8 cellular contexts compared by ENCODE assay signal in the genomic region with DNA sequence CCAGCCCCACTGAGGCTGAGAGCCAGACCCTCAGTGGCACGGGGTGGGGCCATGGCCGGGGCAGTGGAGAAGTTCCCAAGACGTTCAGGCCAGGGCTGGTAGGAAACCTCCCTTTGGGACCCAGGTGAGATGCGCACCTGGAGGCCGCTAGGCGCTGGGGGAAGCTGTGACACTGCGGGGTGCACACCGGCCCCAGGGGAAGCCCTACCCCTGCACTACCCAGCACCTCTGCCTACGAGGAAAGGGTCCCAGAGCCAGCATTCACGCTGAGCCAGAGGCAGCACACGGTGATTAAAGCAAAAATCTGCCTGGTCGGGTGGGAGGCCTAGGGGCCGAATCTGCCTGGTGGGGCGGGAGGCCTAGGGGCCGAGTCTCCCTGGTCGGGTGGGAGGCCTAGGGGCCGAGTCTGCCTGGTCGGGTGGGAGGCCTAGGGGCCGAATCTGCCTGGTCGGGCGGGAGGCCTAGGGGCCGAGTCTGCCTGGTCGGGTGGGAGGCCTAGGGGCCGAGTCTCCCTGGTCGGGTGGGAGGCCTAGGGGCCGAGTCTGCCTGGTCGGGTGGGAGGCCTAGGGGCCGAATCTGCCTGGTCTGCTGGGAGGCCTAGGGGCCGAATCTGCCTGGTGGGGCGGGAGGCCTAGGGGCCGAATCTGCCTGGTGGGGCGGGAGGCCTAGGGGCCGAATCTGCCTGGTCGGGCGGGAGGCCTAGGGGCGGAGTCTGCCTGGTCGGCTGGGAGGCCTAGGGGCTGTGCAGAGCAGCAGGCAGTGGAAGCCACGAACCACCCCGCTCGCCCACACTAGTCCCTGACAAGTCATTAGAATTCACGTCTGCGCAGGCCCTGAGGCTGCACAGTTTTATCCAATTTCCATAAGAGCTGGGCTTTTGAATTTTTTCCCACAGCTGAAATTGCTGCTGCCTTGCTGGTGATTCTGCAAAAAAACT. TPM values are rescaled to one million over a fixed set of nuclear protein-coding genes. Genes with fewer than 3 reads are reported as not detected.
DNase-seq lines count a peak whose midpoint lies in the region; TF ChIP-seq lines count a peak whose summit lies in the region.
"Not testable (repeated sequence)": the region's sequence is repeated elsewhere in the genome, so short reads cannot be mapped to it uniquely, and the experiment has no call there.

No MANE protein-coding gene starts in this region.

- H3K79me2 ChIP-seq in hepatocyte = not testable (repeated sequence)

- H3K27ac Mint-ChIP-seq in HFFc6 (peak overlapping the region; percentile 42), nephron progenitor cell (peak overlapping the region; percentile 72)
- H3K27ac Mint-ChIP-seq in activated T-cell treated with anti-CD3 and anti-CD28 coated beads, Interleukin-2, amount 50 U/mL, for 24 hours = not testable (repeated sequence)

- H3K4me1 Mint-ChIP-seq in HFFc6 (ENCODE audit: low read depth) (peaks cover 39% of the 10 kb centered on the region), nephron progenitor cell (peaks cover 51% of the 10 kb centered on the region)
- H3K4me1 Mint-ChIP-seq in activated T-cell treated with anti-CD3 and anti-CD28 coated beads, Interleukin-2, amount 50 U/mL, for 24 hours (ENCODE audit: low read depth) = peaks cover 35% of the 10 kb centered on the region

- peaks cover 34% of the 10 kb centered on the region for H3K4me1 ChIP-seq in hepatocyte (ENCODE audit: insufficient read depth)
- peaks cover 0 to 18% (median 6%) of the 10 kb centered on the region in 6 donors for H3K4me1 ChIP-seq in spleen

- H2AFZ ChIP-seq in hepatocyte = peak overlapping the region; percentile 45

- peaks cover 33% of the 10 kb centered on the region for H3K36me3 Mint-ChIP-seq in HFFc6 (ENCODE audit: low read depth)
- not testable (repeated sequence) for H3K36me3 Mint-ChIP-seq in activated T-cell treated with anti-CD3 and anti-CD28 coated beads, Interleukin-2, amount 50 U/mL, for 24 hours (ENCODE audit: low read depth); nephron progenitor cell (ENCODE audit: low read depth)

- H3K9me3 ChIP-seq in hepatocyte (ENCODE audit: low read depth); spleen: not testable (repeated sequence)

- not testable (repeated sequence) for H3K4me3 ChIP-seq in hepatocyte, spleen

- WGBS in hepatocyte (ENCODE audit: low lambda C conversion rate, missing lambda C conversion rate) = 44% methylated on average over 25 of the region's 42 CpGs
- WGBS in spleen, 5 donors = 57 to 84% (median 82%) methylated on average over 9 to 42 of the region's 42 CpGs

- peak; percentile 83 for DNase-seq in CMK (ENCODE audit: low read depth)
- not testable (repeated sequence) for DNase-seq in HFFc6
- DNase-seq in NOMO-1 treated with dmso at 0.1 percent for 144 hours (lab: John Stamatoyannopoulos, UW; ENCODE audit: unreplicated experiment) = peak; percentile 44
- DNase-seq in activated T-cell treated with anti-CD3 and anti-CD28 coated beads, Interleukin-2, amount 50 U/mL, for 24 hours = peak; percentile 28
- peak; percentile 60 for DNase-seq in epidermal melanocyte (ENCODE audit: insufficient read length, low spot score)
- peak; percentile 83 for DNase-seq in hepatocyte (ENCODE audit: low spot score)
- peak; percentile 81 for DNase-seq in nephron progenitor cell
- peak; percentile 85 for DNase-seq in spleen

- intact Hi-C loops in spleen (cut with DNase I; ENCODE audit: low total_unique reads) = not testable (repeated sequence)

- H3K4me2 ChIP-seq in hepatocyte = peak overlapping the region; percentile 59

- H3K27me3 ChIP-seq in hepatocyte; spleen (replicated peaks in 1 of 7): not testable (repeated sequence)

- not testable (repeated sequence) for H4K20me1 ChIP-seq in hepatocyte (ENCODE audit: insufficient read depth, poor library complexity, severe bottlenecking)

- not testable (repeated sequence) for H3K4me3 Mint-ChIP-seq in HFFc6; activated T-cell treated with anti-CD3 and anti-CD28 coated beads, Interleukin-2, amount 50 U/mL, for 24 hours; nephron progenitor cell

- H3K9me2 ChIP-seq in hepatocyte (replicated peaks; ENCODE audit: insufficient read depth) = not testable (repeated sequence)

- TF ChIP-seq POLR2A in spleen (IDR thresholded peaks at IDR 0.05) = not testable (repeated sequence)

- not testable (repeated sequence) for H3K36me3 ChIP-seq in hepatocyte (replicated peaks; ENCODE audit: insufficient read depth, low read depth); spleen

- H3K27me3 Mint-ChIP-seq in HFFc6 (ENCODE audit: insufficient read depth) = peaks cover 17% of the 10 kb centered on the region
- not testable (repeated sequence) for H3K27me3 Mint-ChIP-seq in activated T-cell treated with anti-CD3 and anti-CD28 coated beads, Interleukin-2, amount 50 U/mL, for 24 hours; nephron progenitor cell (ENCODE audit: low read depth, poor library complexity)

- H3K9me3 Mint-ChIP-seq in HFFc6; activated T-cell treated with anti-CD3 and anti-CD28 coated beads, Interleukin-2, amount 50 U/mL, for 24 hours; nephron progenitor cell: not testable (repeated sequence)

- H3K27ac ChIP-seq in hepatocyte (peak overlapping the region; percentile 99), spleen (peak overlapping the region; percentile 1 to 88 (median 60))

- TF ChIP-seq CTCF in HFFc6 (IDR thresholded peaks at IDR 0.05); hepatocyte (IDR thresholded peaks at IDR 0.05; ENCODE audit: poor library complexity); nephron progenitor cell (IDR thresholded peaks at IDR 0.05); spleen (IDR thresholded peaks at IDR 0.05 in 8 of 11, conservative IDR thresholded peaks at IDR 0.05 in 3 of 11): not testable (repeated sequence)

RNA-seq across cellular contexts. Expression of a gene that starts 27.7 kb away (rescaled TPM):
- 10 to 100 TPM; 46.8 to 54.1 (median 50.3) TPM for total RNA-seq in HFFc6 (2021; fragmentation: NEBNext Ultra II Directional; extraction: Animal tissue kit (Norgen Biotek cat#: 25700))
- total RNA-seq in hepatocyte = 30.9 and 38.3 TPM in 2 replicates
- 36.1 and 45.3 TPM in 2 replicates for polyA plus RNA-seq in hepatocyte
- 10 to 100 TPM; 61.5 to 87.0 (median 77.5) TPM for total RNA-seq in spleen
- 10 to 100 TPM; 22.7 to 62.0 (median 57.8) TPM for polyA plus RNA-seq in spleen
